2 cellular contexts compared by ENCODE assay signal in genomic region chr2:64404743-64405142, GRCh38.
TF ChIP-seq lines count a peak whose summit lies in the region.

No MANE protein-coding gene starts in this region.

TF ChIP-seq in endothelial cell of umbilical vein, 7 proteins besides CTCF, POLR2A, EP300 and RAD21:
- TF ChIP-seq POLR2AphosphoS5 (IDR thresholded peaks at IDR 0.05; ENCODE audit: insufficient read depth, low read depth, low read length) (no peak), MYC (IDR thresholded peaks at IDR 0.05; ENCODE audit: low read depth, low read length) (no peak), GATA2 (IDR thresholded peaks at IDR 0.05; ENCODE audit: insufficient read depth, insufficient read length, low read depth, low read length) (no peak), FOS (IDR thresholded peaks at IDR 0.05; ENCODE audit: borderline replicate concordance, insufficient read depth, low read length) (no peak), MAX (IDR thresholded peaks at IDR 0.05; ENCODE audit: insufficient read depth, insufficient read length) (no peak), EZH2 (IDR thresholded peaks at IDR 0.05; ENCODE audit: borderline replicate concordance, low read depth, low read length, severe bottlenecking) (no peak), JUN (IDR thresholded peaks at IDR 0.05; ENCODE audit: borderline replicate concordance, insufficient read depth, insufficient read length, low read depth) (no peak)
TF ChIP-seq in endothelial cell of umbilical vein: peak in this region for 0.

TF ChIP-seq in SK-N-SH, 30 proteins besides CTCF, POLR2A, EP300 and RAD21:
- TF ChIP-seq RFX5 (IDR thresholded peaks at IDR 0.05; ENCODE audit: low read length) (no peak), USF2 (IDR thresholded peaks at IDR 0.05; ENCODE audit: borderline replicate concordance, low read depth, low read length) (no peak), CHD2 (IDR thresholded peaks at IDR 0.05; ENCODE audit: low read length, partially characterized antibody) (no peak), GABPA (IDR thresholded peaks at IDR 0.05; ENCODE audit: low read depth) (no peak), REST (IDR thresholded peaks at IDR 0.05; ENCODE audit: low read depth, low read length) (no peak), NFIC (IDR thresholded peaks at IDR 0.05; ENCODE audit: borderline replicate concordance) (no peak), FOSL2 (IDR thresholded peaks at IDR 0.05; ENCODE audit: borderline replicate concordance, low read depth) (no peak), POLR2AphosphoS5 (IDR thresholded peaks at IDR 0.05; ENCODE audit: low read depth, low read length) (no peak), TAF1 (IDR thresholded peaks at IDR 0.05; ENCODE audit: borderline replicate concordance, low read depth, low read length) (no peak), RCOR1 (IDR thresholded peaks at IDR 0.05; ENCODE audit: low read length) (no peak), TEAD4 (IDR thresholded peaks at IDR 0.05; ENCODE audit: borderline replicate concordance, insufficient read depth) (no peak), SMC3 (IDR thresholded peaks at IDR 0.05; ENCODE audit: low read depth, low read length) (no peak), FOXJ3 (CRISPR knock-in tag; IDR thresholded peaks at IDR 0.05) (no peak), ELF1 (IDR thresholded peaks at IDR 0.05) (no peak), IRF3 (IDR thresholded peaks at IDR 0.05; ENCODE audit: low read depth, low read length) (no peak), RXRA (IDR thresholded peaks at IDR 0.05; ENCODE audit: borderline replicate concordance, low read depth) (no peak)
- TF ChIP-seq, protein P1, sequence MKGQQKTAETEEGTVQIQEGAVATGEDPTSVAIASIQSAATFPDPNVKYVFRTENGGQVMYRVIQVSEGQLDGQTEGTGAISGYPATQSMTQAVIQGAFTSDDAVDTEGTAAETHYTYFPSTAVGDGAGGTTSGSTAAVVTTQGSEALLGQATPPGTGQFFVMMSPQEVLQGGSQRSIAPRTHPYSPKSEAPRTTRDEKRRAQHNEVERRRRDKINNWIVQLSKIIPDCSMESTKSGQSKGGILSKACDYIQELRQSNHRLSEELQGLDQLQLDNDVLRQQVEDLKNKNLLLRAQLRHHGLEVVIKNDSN (IDR thresholded peaks at IDR 0.05; ENCODE audit: borderline replicate concordance, low read depth) = no peak
- TF ChIP-seq, protein P2, sequence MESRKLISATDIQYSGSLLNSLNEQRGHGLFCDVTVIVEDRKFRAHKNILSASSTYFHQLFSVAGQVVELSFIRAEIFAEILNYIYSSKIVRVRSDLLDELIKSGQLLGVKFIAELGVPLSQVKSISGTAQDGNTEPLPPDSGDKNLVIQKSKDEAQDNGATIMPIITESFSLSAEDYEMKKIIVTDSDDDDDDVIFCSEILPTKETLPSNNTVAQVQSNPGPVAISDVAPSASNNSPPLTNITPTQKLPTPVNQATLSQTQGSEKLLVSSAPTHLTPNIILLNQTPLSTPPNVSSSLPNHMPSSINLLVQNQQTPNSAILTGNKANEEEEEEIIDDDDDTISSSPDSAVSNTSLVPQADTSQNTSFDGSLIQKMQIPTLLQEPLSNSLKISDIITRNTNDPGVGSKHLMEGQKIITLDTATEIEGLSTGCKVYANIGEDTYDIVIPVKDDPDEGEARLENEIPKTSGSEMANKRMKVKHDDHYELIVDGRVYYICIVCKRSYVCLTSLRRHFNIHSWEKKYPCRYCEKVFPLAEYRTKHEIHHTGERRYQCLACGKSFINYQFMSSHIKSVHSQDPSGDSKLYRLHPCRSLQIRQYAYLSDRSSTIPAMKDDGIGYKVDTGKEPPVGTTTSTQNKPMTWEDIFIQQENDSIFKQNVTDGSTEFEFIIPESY (IDR thresholded peaks at IDR 0.05; ENCODE audit: borderline replicate concordance, low read depth) = no peak
